In the genomic region with DNA sequence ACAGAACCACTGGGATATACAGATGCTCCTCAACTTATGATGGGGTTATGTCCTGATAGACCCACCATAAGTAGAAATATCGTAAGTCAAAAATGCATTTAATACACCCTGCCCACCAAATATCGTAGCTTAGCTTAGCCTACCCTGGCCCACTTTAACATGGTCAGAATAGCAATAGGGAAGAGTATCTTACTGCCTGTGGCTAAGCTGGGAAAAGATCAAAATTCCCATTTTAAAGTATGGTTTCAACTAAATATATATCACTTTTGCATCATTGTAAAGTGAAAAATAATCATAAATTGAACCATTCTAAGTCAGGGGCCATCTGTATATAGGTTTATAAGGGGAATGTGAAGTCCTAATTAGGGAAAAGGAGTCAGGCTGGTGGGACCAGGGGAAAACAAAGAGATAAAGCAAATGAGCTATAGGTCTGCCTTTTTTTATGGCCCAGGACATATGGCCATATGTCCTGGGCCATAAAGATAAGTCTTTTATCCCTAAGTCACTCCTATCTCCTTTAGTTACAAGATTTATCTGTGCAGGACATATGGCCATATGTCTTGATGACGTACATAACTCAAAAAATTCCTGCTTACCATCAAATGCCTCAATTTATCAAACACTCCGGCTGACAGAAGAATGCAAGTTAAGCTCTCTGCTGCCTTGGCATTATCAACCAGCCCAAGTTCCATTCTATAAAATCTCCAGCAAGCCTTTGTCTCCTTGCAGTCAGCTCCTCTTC, we compare ENCODE assay signal across 1 cellular context.
TF ChIP-seq lines count a peak whose summit lies in the region.

No MANE protein-coding gene starts in this region.

TF ChIP-seq in K562, 482 proteins besides CTCF, POLR2A, EP300 and RAD21 (continues in another document):
- TF ChIP-seq ZNF174 (CRISPR knock-in tag; IDR thresholded peaks at IDR 0.05) (no peak), ATF1 (CRISPR knock-in tag; IDR thresholded peaks at IDR 0.05) (no peak), ATF1 (tag; IDR thresholded peaks at IDR 0.05) (peak; percentile 97), ZNF253 (CRISPR knock-in tag; conservative IDR thresholded peaks at IDR 0.05) (no peak), ILF3 (IDR thresholded peaks at IDR 0.05; ENCODE audit: borderline replicate concordance) (peak; percentile 96), MTA2 (IDR thresholded peaks at IDR 0.05; ENCODE audit: low read depth) (peak; percentile 100), EZH2 (IDR thresholded peaks at IDR 0.05; ENCODE audit: borderline replicate concordance, low read depth, low read length) (peak; percentile 70; the same call in 1 of the 2 replicates), KAT2B (IDR thresholded peaks at IDR 0.05; ENCODE audit: low read depth, low read length) (no peak), GATA2 (CRISPR knock-in tag; IDR thresholded peaks at IDR 0.05) (peak; percentile 90), ZFP30 (CRISPR knock-in tag; IDR thresholded peaks at IDR 0.05; ENCODE audit: borderline replicate concordance) (no peak), E2F3 (CRISPR knock-in tag; IDR thresholded peaks at IDR 0.05) (0 out of 2 replicates have a peak, but pooled peaks have one; percentile 43), ZNF282 (CRISPR knock-in tag; IDR thresholded peaks at IDR 0.05) (no peak), L3MBTL2 (IDR thresholded peaks at IDR 0.05) (peak; percentile 35), MCM2 (IDR thresholded peaks at IDR 0.05; ENCODE audit: low read depth) (no peak), MEF2A (IDR thresholded peaks at IDR 0.05; ENCODE audit: control insufficient read depth, low read depth, low read length) (peak; percentile 70), PURB (CRISPR knock-in tag; IDR thresholded peaks at IDR 0.05; ENCODE audit: low read depth) (no peak), SIX5 (IDR thresholded peaks at IDR 0.05; ENCODE audit: borderline replicate concordance in 1 of 2, insufficient read depth in 1 of 2, low read depth in 1 of 2, low read length in 2 of 2) (no peak), NR3C1 (CRISPR knock-in tag; IDR thresholded peaks at IDR 0.05) (no peak), MTA1 (IDR thresholded peaks at IDR 0.05; ENCODE audit: borderline replicate concordance) (peak; percentile 94), ZNF354B (CRISPR knock-in tag; IDR thresholded peaks at IDR 0.05) (no peak), STAG1 (CRISPR knock-in tag; IDR thresholded peaks at IDR 0.05; ENCODE audit: borderline replicate concordance) (no peak), PHB (CRISPR knock-in tag; IDR thresholded peaks at IDR 0.05) (no peak), FOXP1 (CRISPR knock-in tag; IDR thresholded peaks at IDR 0.05) (no peak), ELF1 (tag; IDR thresholded peaks at IDR 0.05) (no peak), RCOR1 (IDR thresholded peaks at IDR 0.05; ENCODE audit: borderline replicate concordance in 1 of 2, low read depth in 2 of 2, low read length in 2 of 2) (peak; percentile 15 to 95; a peak in 3 of 4 replicates), NFIC (IDR thresholded peaks at IDR 0.05) (peak; percentile 98), ZFP36 (IDR thresholded peaks at IDR 0.05; ENCODE audit: low read depth, low read length, partially characterized antibody) (no peak), BRD4 (IDR thresholded peaks at IDR 0.05) (no peak), CCNT2 (IDR thresholded peaks at IDR 0.05; ENCODE audit: borderline replicate concordance, extremely low read depth, insufficient read length, low read depth, low read length) (peak; percentile 100), CBX3 (IDR thresholded peaks at IDR 0.05; ENCODE audit: borderline replicate concordance in 1 of 2, low read length in 2 of 2) (peak in 1 of 2 experiments; percentile 36; a peak in 1 of 3 replicates), NR2C1 (IDR thresholded peaks at IDR 0.05) (no peak), NR2C1 (tag; IDR thresholded peaks at IDR 0.05) (peak; percentile 68), KLF1 (tag; IDR thresholded peaks at IDR 0.05) (no peak), CXXC5 (CRISPR knock-in tag; IDR thresholded peaks at IDR 0.05) (peak; percentile 87), XRCC4 (IDR thresholded peaks at IDR 0.05; ENCODE audit: extremely low read depth, insufficient read depth, insufficient read length) (no peak), SREBF1 (IDR thresholded peaks at IDR 0.05; ENCODE audit: borderline replicate concordance, low read depth, low read length) (no peak), HMG20A (CRISPR knock-in tag; conservative IDR thresholded peaks at IDR 0.05) (no peak), GABPA (tag; conservative IDR thresholded peaks at IDR 0.05; ENCODE audit: low read depth) (no peak), SRSF7 (optimal IDR thresholded peaks at IDR 0.05; ENCODE audit: low read depth, low read length) (no peak), KLF10 (CRISPR knock-in tag; IDR thresholded peaks at IDR 0.05) (no peak), TBL1XR1 (IDR thresholded peaks at IDR 0.05; ENCODE audit: low read length in 2 of 2) (peak in 1 of 2 experiments; percentile 99; a peak in 3 of 4 replicates), BMI1 (IDR thresholded peaks at IDR 0.05; ENCODE audit: low read length) (no peak), TGIF2 (CRISPR knock-in tag; IDR thresholded peaks at IDR 0.05) (no peak), NFRKB (IDR thresholded peaks at IDR 0.05; ENCODE audit: low read depth) (peak; percentile 52; the same call in 1 of the 2 replicates), NFYB (IDR thresholded peaks at IDR 0.05; ENCODE audit: extremely low read depth, insufficient read length) (no peak), ILK (tag; IDR thresholded peaks at IDR 0.05; ENCODE audit: borderline replicate concordance, low read depth) (no peak), ZNF24 (IDR thresholded peaks at IDR 0.05) (peak; percentile 74), RFX5 (IDR thresholded peaks at IDR 0.05; ENCODE audit: low read depth, low read length) (no peak), MYC (IDR thresholded peaks at IDR 0.05; ENCODE audit: low read depth, low read length) (peak; percentile 76), MYC (CRISPR knock-in tag; IDR thresholded peaks at IDR 0.05; ENCODE audit: borderline replicate concordance, low read depth) (no peak), NR2F6 (CRISPR knock-in tag; IDR thresholded peaks at IDR 0.05) (no peak), POLR2H (tag; IDR thresholded peaks at IDR 0.05; ENCODE audit: low read depth) (no peak), ARNT (IDR thresholded peaks at IDR 0.05) (peak; percentile 99)
- TF ChIP-seq, protein P1, sequence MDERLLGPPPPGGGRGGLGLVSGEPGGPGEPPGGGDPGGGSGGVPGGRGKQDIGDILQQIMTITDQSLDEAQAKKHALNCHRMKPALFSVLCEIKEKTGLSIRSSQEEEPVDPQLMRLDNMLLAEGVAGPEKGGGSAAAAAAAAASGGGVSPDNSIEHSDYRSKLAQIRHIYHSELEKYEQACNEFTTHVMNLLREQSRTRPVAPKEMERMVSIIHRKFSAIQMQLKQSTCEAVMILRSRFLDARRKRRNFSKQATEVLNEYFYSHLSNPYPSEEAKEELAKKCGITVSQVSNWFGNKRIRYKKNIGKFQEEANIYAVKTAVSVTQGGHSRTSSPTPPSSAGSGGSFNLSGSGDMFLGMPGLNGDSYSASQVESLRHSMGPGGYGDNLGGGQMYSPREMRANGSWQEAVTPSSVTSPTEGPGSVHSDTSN (CRISPR knock-in tag; IDR thresholded peaks at IDR 0.05; ENCODE audit: low read depth), result peak; percentile 63
- TF ChIP-seq, protein P1 (tag; conservative IDR thresholded peaks at IDR 0.05; ENCODE audit: low read depth), result peak; percentile 100
- TF ChIP-seq, protein P2, sequence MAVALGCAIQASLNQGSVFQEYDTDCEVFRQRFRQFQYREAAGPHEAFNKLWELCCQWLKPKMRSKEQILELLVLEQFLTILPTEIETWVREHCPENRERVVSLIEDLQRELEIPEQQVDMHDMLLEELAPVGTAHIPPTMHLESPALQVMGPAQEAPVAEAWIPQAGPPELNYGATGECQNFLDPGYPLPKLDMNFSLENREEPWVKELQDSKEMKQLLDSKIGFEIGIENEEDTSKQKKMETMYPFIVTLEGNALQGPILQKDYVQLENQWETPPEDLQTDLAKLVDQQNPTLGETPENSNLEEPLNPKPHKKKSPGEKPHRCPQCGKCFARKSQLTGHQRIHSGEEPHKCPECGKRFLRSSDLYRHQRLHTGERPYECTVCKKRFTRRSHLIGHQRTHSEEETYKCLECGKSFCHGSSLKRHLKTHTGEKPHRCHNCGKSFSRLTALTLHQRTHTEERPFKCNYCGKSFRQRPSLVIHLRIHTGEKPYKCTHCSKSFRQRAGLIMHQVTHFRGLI (CRISPR knock-in tag; IDR thresholded peaks at IDR 0.05), result no peak; the same call in 1 of the 2 replicates
- TF ChIP-seq, protein P3, sequence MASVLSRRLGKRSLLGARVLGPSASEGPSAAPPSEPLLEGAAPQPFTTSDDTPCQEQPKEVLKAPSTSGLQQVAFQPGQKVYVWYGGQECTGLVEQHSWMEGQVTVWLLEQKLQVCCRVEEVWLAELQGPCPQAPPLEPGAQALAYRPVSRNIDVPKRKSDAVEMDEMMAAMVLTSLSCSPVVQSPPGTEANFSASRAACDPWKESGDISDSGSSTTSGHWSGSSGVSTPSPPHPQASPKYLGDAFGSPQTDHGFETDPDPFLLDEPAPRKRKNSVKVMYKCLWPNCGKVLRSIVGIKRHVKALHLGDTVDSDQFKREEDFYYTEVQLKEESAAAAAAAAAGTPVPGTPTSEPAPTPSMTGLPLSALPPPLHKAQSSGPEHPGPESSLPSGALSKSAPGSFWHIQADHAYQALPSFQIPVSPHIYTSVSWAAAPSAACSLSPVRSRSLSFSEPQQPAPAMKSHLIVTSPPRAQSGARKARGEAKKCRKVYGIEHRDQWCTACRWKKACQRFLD (CRISPR knock-in tag; IDR thresholded peaks at IDR 0.05), result peak; percentile 98
- TF ChIP-seq, protein P4, sequence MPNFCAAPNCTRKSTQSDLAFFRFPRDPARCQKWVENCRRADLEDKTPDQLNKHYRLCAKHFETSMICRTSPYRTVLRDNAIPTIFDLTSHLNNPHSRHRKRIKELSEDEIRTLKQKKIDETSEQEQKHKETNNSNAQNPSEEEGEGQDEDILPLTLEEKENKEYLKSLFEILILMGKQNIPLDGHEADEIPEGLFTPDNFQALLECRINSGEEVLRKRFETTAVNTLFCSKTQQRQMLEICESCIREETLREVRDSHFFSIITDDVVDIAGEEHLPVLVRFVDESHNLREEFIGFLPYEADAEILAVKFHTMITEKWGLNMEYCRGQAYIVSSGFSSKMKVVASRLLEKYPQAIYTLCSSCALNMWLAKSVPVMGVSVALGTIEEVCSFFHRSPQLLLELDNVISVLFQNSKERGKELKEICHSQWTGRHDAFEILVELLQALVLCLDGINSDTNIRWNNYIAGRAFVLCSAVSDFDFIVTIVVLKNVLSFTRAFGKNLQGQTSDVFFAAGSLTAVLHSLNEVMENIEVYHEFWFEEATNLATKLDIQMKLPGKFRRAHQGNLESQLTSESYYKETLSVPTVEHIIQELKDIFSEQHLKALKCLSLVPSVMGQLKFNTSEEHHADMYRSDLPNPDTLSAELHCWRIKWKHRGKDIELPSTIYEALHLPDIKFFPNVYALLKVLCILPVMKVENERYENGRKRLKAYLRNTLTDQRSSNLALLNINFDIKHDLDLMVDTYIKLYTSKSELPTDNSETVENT (CRISPR knock-in tag; IDR thresholded peaks at IDR 0.05), result no peak
- TF ChIP-seq, protein P5, sequence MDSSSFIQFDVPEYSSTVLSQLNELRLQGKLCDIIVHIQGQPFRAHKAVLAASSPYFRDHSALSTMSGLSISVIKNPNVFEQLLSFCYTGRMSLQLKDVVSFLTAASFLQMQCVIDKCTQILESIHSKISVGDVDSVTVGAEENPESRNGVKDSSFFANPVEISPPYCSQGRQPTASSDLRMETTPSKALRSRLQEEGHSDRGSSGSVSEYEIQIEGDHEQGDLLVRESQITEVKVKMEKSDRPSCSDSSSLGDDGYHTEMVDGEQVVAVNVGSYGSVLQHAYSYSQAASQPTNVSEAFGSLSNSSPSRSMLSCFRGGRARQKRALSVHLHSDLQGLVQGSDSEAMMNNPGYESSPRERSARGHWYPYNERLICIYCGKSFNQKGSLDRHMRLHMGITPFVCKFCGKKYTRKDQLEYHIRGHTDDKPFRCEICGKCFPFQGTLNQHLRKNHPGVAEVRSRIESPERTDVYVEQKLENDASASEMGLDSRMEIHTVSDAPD (CRISPR knock-in tag; IDR thresholded peaks at IDR 0.05), result no peak
- TF ChIP-seq, protein P6, sequence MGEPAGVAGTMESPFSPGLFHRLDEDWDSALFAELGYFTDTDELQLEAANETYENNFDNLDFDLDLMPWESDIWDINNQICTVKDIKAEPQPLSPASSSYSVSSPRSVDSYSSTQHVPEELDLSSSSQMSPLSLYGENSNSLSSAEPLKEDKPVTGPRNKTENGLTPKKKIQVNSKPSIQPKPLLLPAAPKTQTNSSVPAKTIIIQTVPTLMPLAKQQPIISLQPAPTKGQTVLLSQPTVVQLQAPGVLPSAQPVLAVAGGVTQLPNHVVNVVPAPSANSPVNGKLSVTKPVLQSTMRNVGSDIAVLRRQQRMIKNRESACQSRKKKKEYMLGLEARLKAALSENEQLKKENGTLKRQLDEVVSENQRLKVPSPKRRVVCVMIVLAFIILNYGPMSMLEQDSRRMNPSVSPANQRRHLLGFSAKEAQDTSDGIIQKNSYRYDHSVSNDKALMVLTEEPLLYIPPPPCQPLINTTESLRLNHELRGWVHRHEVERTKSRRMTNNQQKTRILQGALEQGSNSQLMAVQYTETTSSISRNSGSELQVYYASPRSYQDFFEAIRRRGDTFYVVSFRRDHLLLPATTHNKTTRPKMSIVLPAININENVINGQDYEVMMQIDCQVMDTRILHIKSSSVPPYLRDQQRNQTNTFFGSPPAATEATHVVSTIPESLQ (CRISPR knock-in tag; IDR thresholded peaks at IDR 0.05), result no peak
- TF ChIP-seq, protein P7, sequence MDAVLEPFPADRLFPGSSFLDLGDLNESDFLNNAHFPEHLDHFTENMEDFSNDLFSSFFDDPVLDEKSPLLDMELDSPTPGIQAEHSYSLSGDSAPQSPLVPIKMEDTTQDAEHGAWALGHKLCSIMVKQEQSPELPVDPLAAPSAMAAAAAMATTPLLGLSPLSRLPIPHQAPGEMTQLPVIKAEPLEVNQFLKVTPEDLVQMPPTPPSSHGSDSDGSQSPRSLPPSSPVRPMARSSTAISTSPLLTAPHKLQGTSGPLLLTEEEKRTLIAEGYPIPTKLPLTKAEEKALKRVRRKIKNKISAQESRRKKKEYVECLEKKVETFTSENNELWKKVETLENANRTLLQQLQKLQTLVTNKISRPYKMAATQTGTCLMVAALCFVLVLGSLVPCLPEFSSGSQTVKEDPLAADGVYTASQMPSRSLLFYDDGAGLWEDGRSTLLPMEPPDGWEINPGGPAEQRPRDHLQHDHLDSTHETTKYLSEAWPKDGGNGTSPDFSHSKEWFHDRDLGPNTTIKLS (IDR thresholded peaks at IDR 0.05; ENCODE audit: borderline replicate concordance, low read depth), result peak; percentile 62; the same call in 1 of the 2 replicates
